In genomic region chrX:71283409-71284143, GRCh38 we compare ENCODE assay signal across 8 cellular contexts. TPM values are rescaled to one million over a fixed set of nuclear protein-coding genes. Genes with fewer than 3 reads are reported as not detected.
DNase-seq lines count a peak whose midpoint lies in the region; ATAC-seq and TF ChIP-seq lines count a peak whose summit lies in the region.

NONO (plus strand) TSS chrX:71283635; CDS start chrX:71290638, 7,003 bp downstream.

- H3K9me3 ChIP-seq in DND-41 (ENCODE audit: insufficient read depth, low read length, severe bottlenecking) (no peaks in the 10 kb centered on the region), GM23248 (ENCODE audit: low read depth) (no peaks in the 10 kb centered on the region)

- peaks cover 0 to 8% of the 10 kb centered on the region in 2 donors for H3K36me3 Mint-ChIP-seq in naive B cell
- no peaks in the 10 kb centered on the region for H3K36me3 Mint-ChIP-seq in stimulated activated memory B cell treated with anti-CD40 and anti-IgM and Interleukin-4, amounts not matched to agents 10 μg/mL and 1 μg/mL and 100 μg/mL, for 72 hours

- H3K4me3 Mint-ChIP-seq in naive B cell = peak within 1 kb of the TSS; percentile 95 to 99 (median 97)
- peak within 1 kb of the TSS; percentile 92 for H3K4me3 Mint-ChIP-seq in stimulated activated memory B cell treated with anti-CD40 and anti-IgM and Interleukin-4, amounts not matched to agents 10 μg/mL and 1 μg/mL and 100 μg/mL, for 72 hours

- WGBS in GM23248 (ENCODE audit: low coverage in 1 of 2, low lambda C conversion rate in 2 of 2, missing lambda C conversion rate in 2 of 2), 2 experiments = 0% methylated on average over 50 to 55 of the region's 56 CpGs

- peaks cover 0 to 30% (median 9%) of the 10 kb centered on the region in 3 donors for H3K4me1 Mint-ChIP-seq in naive B cell
- peaks cover 3% of the 10 kb centered on the region for H3K4me1 Mint-ChIP-seq in stimulated activated memory B cell treated with anti-CD40 and anti-IgM and Interleukin-4, amounts not matched to agents 10 μg/mL and 1 μg/mL and 100 μg/mL, for 72 hours

- ATAC-seq in DND-41 (ENCODE audit: insufficient read depth, low read depth) (peak; percentile 86), naive B cell (ENCODE audit: low read depth in 2 of 2) (peak; percentile 81 to 86)
- ATAC-seq in stimulated activated memory B cell treated with anti-CD40 and anti-IgM and Interleukin-4, amounts not matched to agents 10 μg/mL and 1 μg/mL and 100 μg/mL, for 72 hours = peak; percentile 96

- H3K4me2 ChIP-seq in DND-41 (ENCODE audit: insufficient read depth, low read length) (peak within 1 kb of the TSS; percentile 69), GM23248 (ENCODE audit: unreplicated experiment) (peak within 1 kb of the TSS; percentile 90)

- H4K20me1 ChIP-seq in DND-41 (ENCODE audit: insufficient read depth, low read length) (peaks cover 40% of the 10 kb centered on the region), GM23248 (ENCODE audit: insufficient read depth) (peaks cover 6% of the 10 kb centered on the region; the same call in 1 of the 2 replicates)

- peaks cover 47% of the 10 kb centered on the region for H3K4me1 ChIP-seq in DND-41 (ENCODE audit: insufficient read depth, low read length)
- H3K4me1 ChIP-seq in GM23248 (ENCODE audit: insufficient read depth) = peaks cover 10% of the 10 kb centered on the region; the same call in 1 of the 2 replicates

- H3F3A ChIP-seq in GM23248 (ENCODE audit: insufficient read depth) = no peaks in the 10 kb centered on the region; the same call in 1 of the 2 replicates

- peak within 1 kb of the TSS; percentile 100 for H3K27ac ChIP-seq in DND-41 (ENCODE audit: low read length)
- peak within 1 kb of the TSS; percentile 97 for H3K27ac ChIP-seq in GM23248

- no peaks in the 10 kb centered on the region for H3K9me2 ChIP-seq in GM23248 (ENCODE audit: insufficient read depth)

- peaks cover 0 to 5% (median 0%) of the 10 kb centered on the region in 7 donors for H3K9me3 Mint-ChIP-seq in naive B cell
- no peaks in the 10 kb centered on the region for H3K9me3 Mint-ChIP-seq in stimulated activated memory B cell treated with anti-CD40 and anti-IgM and Interleukin-4, amounts not matched to agents 10 μg/mL and 1 μg/mL and 100 μg/mL, for 72 hours

- in situ Hi-C loops in GM23248 (cut with MboI) = no loop called here

- H3K27me3 Mint-ChIP-seq in naive B cell = peaks cover 0 to 3% (median 0%) of the 10 kb centered on the region in 3 donors
- no peaks in the 10 kb centered on the region for H3K27me3 Mint-ChIP-seq in stimulated activated memory B cell treated with anti-CD40 and anti-IgM and Interleukin-4, amounts not matched to agents 10 μg/mL and 1 μg/mL and 100 μg/mL, for 72 hours

- H3K79me2 ChIP-seq in DND-41 (ENCODE audit: insufficient read depth, low read length) (peaks cover 52% of the 10 kb centered on the region), GM23248 (ENCODE audit: insufficient read depth) (peaks cover 50% of the 10 kb centered on the region)

- H3K36me3 ChIP-seq in DND-41 (ENCODE audit: insufficient read depth, low read length) (peaks cover 35% of the 10 kb centered on the region), GM23248 (ENCODE audit: low read depth) (peaks cover 6% of the 10 kb centered on the region; the same call in 1 of the 2 replicates)

- peak within 1 kb of the TSS; percentile 99 to 100 (median 99) for H3K27ac Mint-ChIP-seq in naive B cell
- peak within 1 kb of the TSS; percentile 100 for H3K27ac Mint-ChIP-seq in stimulated activated memory B cell treated with anti-CD40 and anti-IgM and Interleukin-4, amounts not matched to agents 10 μg/mL and 1 μg/mL and 100 μg/mL, for 72 hours

- H2AFZ ChIP-seq in DND-41 (ENCODE audit: low read depth, low read length) = peak within 1 kb of the TSS; percentile 85
- H2AFZ ChIP-seq in GM23248 = peak within 1 kb of the TSS; percentile 89

- peak; percentile 44 for TF ChIP-seq CTCF in DND-41 (IDR thresholded peaks at IDR 0.05; ENCODE audit: borderline replicate concordance, extremely low read depth, low read length, poor library complexity, severe bottlenecking)

- no peaks in the 10 kb centered on the region for H3K27me3 ChIP-seq in DND-41 (ENCODE audit: insufficient read depth, low read length, poor library complexity)
- H3K27me3 ChIP-seq in GM23248 (replicated peaks; ENCODE audit: insufficient read depth) = no peaks in the 10 kb centered on the region

- H3K4me3 ChIP-seq in DND-41 (ENCODE audit: low read depth in 1 of 2, low read length in 2 of 2) (peak within 1 kb of the TSS; percentile 89 to 97), GM23248 (peak within 1 kb of the TSS; percentile 95)

- DNase-seq in DND-41 = peak; percentile 93
- peak; percentile 94 for DNase-seq in GM23248
- peak; percentile 99 for DNase-seq in LHCN-M2 (ENCODE audit: low read depth)
- peak; percentile 99 for DNase-seq in RPMI8226
- peak; percentile 42 to 68 for DNase-seq in activated T-helper 1 cell treated with anti-CD3 and anti-CD28 coated beads, Interleukin-2, amount 50 U/mL, for 16 hours (ENCODE audit: low read depth in 1 of 2, low spot score in 1 of 2)
- DNase-seq in fibroblast of gingiva (ENCODE audit: low read depth) = peak; percentile 99
- DNase-seq in naive B cell = peak; percentile 88

- H3K9ac ChIP-seq in DND-41 (ENCODE audit: low read depth, low read length) (peak within 1 kb of the TSS; percentile 90), GM23248 (peak within 1 kb of the TSS; percentile 100)

RNA-seq across cellular contexts. Expression of gene NONO, which starts in this region (rescaled TPM):
- 298 and 310 TPM in 2 replicates for total RNA-seq in GM23248 (2014; rRNA removed; shearing (Covaris generic))
- 164 and 179 TPM in 2 replicates for polyA plus RNA-seq in GM23248 (2016; fragmentation: Nextera tagmentation; extraction: Ambion mirVana)
- total RNA-seq in LHCN-M2 (2014; rRNA removed) = 393 and 463 TPM in 2 replicates
- polyA plus RNA-seq in LHCN-M2 (2012) = 274 TPM
- 100 to 1,000 TPM; 174 to 227 (median 183) TPM for polyA plus RNA-seq in naive B cell (ENCODE audit: low read depth in 6 of 6)

Comparison
In these comparisons a context has a peak if more than half of its experiments do, and no peak if none do; other contexts are left out.
1. Peak in every context shown above with its lines: DNase-seq, ATAC-seq, H3K4me3 ChIP-seq and H3K27ac ChIP-seq.